8 cellular contexts compared by ENCODE assay signal in genomic region chr3:183883291-183884096, GRCh38. TPM values are rescaled to one million over a fixed set of nuclear protein-coding genes. Genes with fewer than 3 reads are reported as not detected.
DNase-seq lines count a peak whose midpoint lies in the region; ATAC-seq and TF ChIP-seq lines count a peak whose summit lies in the region.

No MANE protein-coding gene starts in this region.

- H3K4me1 ChIP-seq in sigmoid colon, result peaks cover 0 to 27% (median 25%) of the 10 kb centered on the region in 4 donors

- TF ChIP-seq POLR2A in sigmoid colon (IDR thresholded peaks at IDR 0.05), result no peak

- intact Hi-C loops in sigmoid colon (cut with DNase I), result no loop called here

- H3K9ac ChIP-seq in SK-N-MC (ENCODE audit: insufficient read length), result peak overlapping the region; percentile 85

- WGBS in sigmoid colon, 2 donors, result 55 to 56% methylated on average over 16 of the region's 16 CpGs

- H3K36me3 ChIP-seq in SK-N-MC (ENCODE audit: insufficient read depth, low read length), result no peaks in the 10 kb centered on the region
- H3K36me3 ChIP-seq in sigmoid colon, result no peaks in the 10 kb centered on the region

- DNase-seq in SK-N-MC (ENCODE audit: low read depth, low spot score), result no peak
- DNase-seq in fibroblast of pulmonary artery (ENCODE audit: low read depth), result no peak
- DNase-seq in sigmoid colon, result no peak
- no peak for DNase-seq in inferior parietal cortex (ENCODE audit: extremely low spot score)
- no peak for DNase-seq in DMS 273 treated with DMSO at 0.1 percent for 48 hours (lab: John Stamatoyannopoulos, UW)
- DNase-seq in stimulated activated CD4-positive, alpha-beta T cell treated with anti-CD3 and anti-CD28 coated beads, Interleukin-4, amount 100 ng/mL, for 4 hours, result no peak

- no peaks in the 10 kb centered on the region for H3K9me3 ChIP-seq in SK-N-MC (ENCODE audit: low read depth, low read length)
- H3K9me3 ChIP-seq in sigmoid colon, result no peaks in the 10 kb centered on the region

- H3K27me3 ChIP-seq in sigmoid colon, result no peaks in the 10 kb centered on the region

- TF ChIP-seq CTCF in GM12875 (IDR thresholded peaks at IDR 0.05; ENCODE audit: borderline replicate concordance, insufficient read depth, low read depth, low read length) (no peak), fibroblast of pulmonary artery (IDR thresholded peaks at IDR 0.05; ENCODE audit: low read length, missing control alignments) (no peak), sigmoid colon (IDR thresholded peaks at IDR 0.05) (no peak)

- no peak for ATAC-seq in HG03039 (IDR thresholded peaks at IDR 0.05; ENCODE audit: unreplicated experiment)

- TF ChIP-seq EP300 in sigmoid colon (IDR thresholded peaks at IDR 0.05), result no peak

- H3K4me3 ChIP-seq in GM12875 (ENCODE audit: low read depth, low read length) (peak overlapping the region; percentile 97), SK-N-MC (peak overlapping the region; percentile 87), fibroblast of pulmonary artery (replicated peaks; ENCODE audit: low read depth, low read length) (peak overlapping the region; percentile 96), sigmoid colon (peak overlapping the region; percentile 76 to 99 (median 84))

- no peak overlapping the region for H3K27ac ChIP-seq in SK-N-MC
- H3K27ac ChIP-seq in sigmoid colon, result peak overlapping the region in 1 of 4 donors; percentile 76

RNA-seq across cellular contexts. Expression of gene PARL, which starts 1.2 kb away (rescaled TPM):
- 10 to 100 TPM; 52.1 to 87.9 (median 67.4) TPM for total RNA-seq in sigmoid colon
- 10 to 100 TPM; 54.7 to 61.7 (median 58.3) TPM for polyA plus RNA-seq in sigmoid colon

RNA-seq across cellular contexts. Expression of gene MAP6D1, which starts 58.1 kb away (rescaled TPM):
- 1 to 10 TPM in 1 of 4 donors, under 1 TPM in 2, not detected in 1; 0.55 to 2.1 (median 0.71) TPM for total RNA-seq in sigmoid colon
- polyA plus RNA-seq in sigmoid colon, result under 1 TPM in 1 of 3 donors, not detected in 2; 0.34 TPM
